ENCODE assay signal across 1 cellular context in genomic region chr7:139855498-139856270, GRCh38.
TF ChIP-seq lines count a peak whose summit lies in the region.

No MANE protein-coding gene starts in this region.

TF ChIP-seq in K562, 482 proteins besides CTCF, POLR2A, EP300 and RAD21 (continued from another document):
- TF ChIP-seq, protein P1, sequence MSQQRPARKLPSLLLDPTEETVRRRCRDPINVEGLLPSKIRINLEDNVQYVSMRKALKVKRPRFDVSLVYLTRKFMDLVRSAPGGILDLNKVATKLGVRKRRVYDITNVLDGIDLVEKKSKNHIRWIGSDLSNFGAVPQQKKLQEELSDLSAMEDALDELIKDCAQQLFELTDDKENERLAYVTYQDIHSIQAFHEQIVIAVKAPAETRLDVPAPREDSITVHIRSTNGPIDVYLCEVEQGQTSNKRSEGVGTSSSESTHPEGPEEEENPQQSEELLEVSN (IDR thresholded peaks at IDR 0.05; ENCODE audit: borderline replicate concordance in 1 of 2, extremely low read depth in 1 of 2, insufficient read depth in 1 of 2, insufficient read length in 1 of 2, low read depth in 1 of 2, low read length in 1 of 2, poor library complexity in 1 of 2, severe bottlenecking in 1 of 2), result peak in 1 of 2 experiments; percentile 23
- TF ChIP-seq BACH1 (tag; IDR thresholded peaks at IDR 0.05), result peak; percentile 89
- 0 out of 2 replicates have a peak, but pooled peaks have one; percentile 61 for TF ChIP-seq ZNF197 (CRISPR knock-in tag; IDR thresholded peaks at IDR 0.05; ENCODE audit: low read depth)
- TF ChIP-seq MAFG (tag; conservative IDR thresholded peaks at IDR 0.05), result peak; percentile 96
- no peak for TF ChIP-seq NR2C1 (IDR thresholded peaks at IDR 0.05)
- TF ChIP-seq NR2C1 (tag; IDR thresholded peaks at IDR 0.05), result peak; percentile 52; the same call in 1 of the 2 replicates
- TF ChIP-seq C11orf30 (IDR thresholded peaks at IDR 0.05; ENCODE audit: low read depth), result peak; percentile 98
- peak; percentile 76; the same call in 1 of the 2 replicates for TF ChIP-seq ZNF589 (CRISPR knock-in tag; IDR thresholded peaks at IDR 0.05; ENCODE audit: low read depth)
- no peak for TF ChIP-seq PHTF2 (CRISPR knock-in tag; IDR thresholded peaks at IDR 0.05)
- TF ChIP-seq ZNF644 (tag; IDR thresholded peaks at IDR 0.05; ENCODE audit: low read depth), result peak; percentile 61; the same call in 1 of the 2 replicates
- peak; percentile 51; the same call in 1 of the 2 replicates for TF ChIP-seq CTBP1 (IDR thresholded peaks at IDR 0.05; ENCODE audit: borderline replicate concordance)
- TF ChIP-seq L3MBTL2 (IDR thresholded peaks at IDR 0.05), result peak; percentile 54
